Comparison of ENCODE assay signal across 23 cellular contexts in the genomic region with DNA sequence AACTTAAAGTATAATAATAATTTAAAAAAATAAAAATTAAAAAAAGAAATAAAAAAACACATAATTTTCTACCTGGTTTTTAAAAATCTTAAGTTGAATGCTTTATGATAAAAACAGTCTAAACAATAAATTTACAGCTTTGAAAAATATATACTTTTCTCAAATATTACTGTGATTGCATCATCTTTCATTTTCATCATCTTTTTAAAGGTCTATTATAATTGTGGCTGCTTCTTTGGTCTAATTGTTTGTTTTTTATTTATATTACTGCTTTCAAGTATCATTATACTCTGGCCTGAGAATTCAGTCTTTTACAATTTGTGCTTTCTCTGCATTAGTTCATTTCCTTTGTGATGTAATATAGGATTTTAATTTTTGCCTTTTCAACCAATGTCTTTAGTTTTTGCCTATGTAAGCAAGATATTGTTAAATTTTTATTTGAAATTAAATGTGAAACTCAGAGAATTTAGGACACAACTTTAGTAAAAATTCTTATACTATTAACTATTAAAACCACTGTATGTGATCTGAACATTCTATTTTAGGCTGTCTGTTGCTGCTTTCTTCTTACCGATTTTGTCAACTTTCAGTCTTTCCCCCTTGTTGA.
"Had no signal": no experiment of that assay in that cellular context is flagged by ENCODE, and none has a peak within 500 bp of the region (broad histone marks: within the 10 kb centered on the region; RNA-seq: fewer than 3 reads in every experiment).

No MANE protein-coding gene starts in this region.

- ATAC-seq: activated T-helper 17 cell treated with anti-CD3 and anti-CD28 coated beads, Interleukin-2, amount 50 U/mL, for 72 hours; foreskin keratinocyte; left lung; sciatic nerve; stimulated activated memory B cell treated with anti-CD40 and anti-IgM and Interleukin-4, amounts not matched to agents 10 μg/mL and 1 μg/mL and 100 μg/mL, for 72 hours; T-helper 17 cell had no signal

- H3K4me1 ChIP-seq: foreskin keratinocyte had no signal

- H3K4me3 ChIP-seq: ascending aorta, left lung, lung, smooth muscle cell, thoracic aorta, vagina had no signal

- H3K9me3 Mint-ChIP-seq: naive B cell; stimulated activated memory B cell treated with anti-CD40 and anti-IgM and Interleukin-4, amounts not matched to agents 10 μg/mL and 1 μg/mL and 100 μg/mL, for 72 hours; type B pancreatic cell had no signal

- H3K27ac ChIP-seq: ascending aorta, foreskin keratinocyte, left lung, thoracic aorta, vagina had no signal

- H3K36me3 ChIP-seq: ascending aorta, vagina had no signal

- H3K27me3 Mint-ChIP-seq: activated CD4-positive, alpha-beta memory T cell treated with anti-CD3 and anti-CD28 coated beads, Interleukin-2, amount 10 ng/mL, durations not matched to agents 7 days and 5 days; activated CD4-positive, alpha-beta T cell treated with anti-CD3 and anti-CD28 coated beads, Interleukin-2, amount 10 ng/mL, durations not matched to agents 24 days and 14 days; activated T-helper 17 cell treated with anti-CD3 and anti-CD28 coated beads, Interleukin-2, amount 50 U/mL, for 72 hours; naive B cell; stimulated activated memory B cell treated with anti-CD40 and anti-IgM and Interleukin-4, amounts not matched to agents 10 μg/mL and 1 μg/mL and 100 μg/mL, for 72 hours; T-helper 17 cell; type B pancreatic cell had no signal

- H3K27ac Mint-ChIP-seq: activated CD4-positive, alpha-beta memory T cell treated with anti-CD3 and anti-CD28 coated beads, Interleukin-2, amount 10 ng/mL, durations not matched to agents 7 days and 5 days; activated CD4-positive, alpha-beta T cell treated with anti-CD3 and anti-CD28 coated beads, Interleukin-2, amount 10 ng/mL, durations not matched to agents 24 days and 14 days; activated T-helper 17 cell treated with anti-CD3 and anti-CD28 coated beads, Interleukin-2, amount 50 U/mL, for 72 hours; naive B cell; stimulated activated memory B cell treated with anti-CD40 and anti-IgM and Interleukin-4, amounts not matched to agents 10 μg/mL and 1 μg/mL and 100 μg/mL, for 72 hours; T-helper 17 cell; type B pancreatic cell had no signal

- H3K4me3 Mint-ChIP-seq: activated CD4-positive, alpha-beta memory T cell treated with anti-CD3 and anti-CD28 coated beads, Interleukin-2, amount 10 ng/mL, durations not matched to agents 7 days and 5 days; activated CD4-positive, alpha-beta T cell treated with anti-CD3 and anti-CD28 coated beads, Interleukin-2, amount 10 ng/mL, durations not matched to agents 24 days and 14 days; activated T-helper 17 cell treated with anti-CD3 and anti-CD28 coated beads, Interleukin-2, amount 50 U/mL, for 72 hours; naive B cell; neural crest cell; stimulated activated memory B cell treated with anti-CD40 and anti-IgM and Interleukin-4, amounts not matched to agents 10 μg/mL and 1 μg/mL and 100 μg/mL, for 72 hours; T-helper 17 cell; type B pancreatic cell had no signal

- H3K27me3 ChIP-seq: ascending aorta, foreskin keratinocyte, left lung, vagina had no signal

- DNase-seq: activated CD4-positive, alpha-beta memory T cell treated with anti-CD3 and anti-CD28 coated beads, Interleukin-2, amount 10 ng/mL, durations not matched to agents 7 days and 5 days; activated CD4-positive, alpha-beta T cell treated with anti-CD3 and anti-CD28 coated beads, Interleukin-2, amount 10 ng/mL, durations not matched to agents 24 days and 14 days; activated CD4-positive, CD25-positive, alpha-beta regulatory T cell; central memory CD4-positive, alpha-beta T cell; dermis blood vessel endothelial cell; effector CD8-positive, alpha-beta T cell; foreskin keratinocyte; kidney glomerular epithelial cell; left lung; naive B cell; occipital lobe; stimulated activated CD4-positive, alpha-beta T cell treated with anti-CD3 and anti-CD28 coated beads, Interleukin-15, amount 100 ng/mL, for 24 hours; T-helper 17 cell had no signal

- H3K4me2 ChIP-seq: smooth muscle cell had no signal

- H3K9me3 ChIP-seq: ascending aorta, left lung, thoracic aorta, vagina had no signal
